ENCODE assay signal across 9 cellular contexts in genomic region chr14:61524211-61524806, GRCh38.
A peak's percentile ranks its signal among the peaks of the same experiment; 100 is the strongest.
DNase-seq lines count a peak whose midpoint lies in the region; ATAC-seq, FAIRE-seq and TF ChIP-seq lines count a peak whose summit lies in the region.
"Had no signal": no experiment of that assay in that cellular context is flagged by ENCODE, and none has a peak within 500 bp of the region (broad histone marks: within the 10 kb centered on the region; RNA-seq: fewer than 3 reads in every experiment).

No MANE protein-coding gene starts in this region.

- H3K36me3 Mint-ChIP-seq in CD8-positive, alpha-beta T cell: peaks cover 84% of the 10 kb centered on the region

- H3K4me3 Mint-ChIP-seq in CD8-positive, alpha-beta T cell: no peak overlapping the region

- no peak for FAIRE-seq in bronchial epithelial cell (lab: Jason Lieb, UNC)

- peaks cover 27% of the 10 kb centered on the region for H3K36me3 ChIP-seq in CD8-positive, alpha-beta T cell (ENCODE audit: insufficient read depth, low read length)
- H3K36me3 ChIP-seq in bronchial epithelial cell (ENCODE audit: control insufficient read depth, insufficient read depth, low read length): no peaks in the 10 kb centered on the region
- H3K36me3 ChIP-seq: cardiac muscle cell had no signal

- CTCF ChIA-PET in CD8-positive, alpha-beta T cell (lab: Charles Lee): interaction anchor here (0.9 to 1.5 kb wide), 4 partner anchors 68 to 206 kb away, joined by 3 to 4 read pairs (median 3); no protein-coding TSS in a partner anchor

- POLR2A ChIA-PET in CD8-positive, alpha-beta T cell (lab: Charles Lee): interaction anchor here (0.7 to 1.3 kb wide), 3 partner anchors 19 to 29 kb away, joined by 3 read pairs; no protein-coding TSS in a partner anchor

- no peak for DNase-seq in CD8-positive, alpha-beta T cell
- DNase-seq in NCI-H1930 (lab: John Stamatoyannopoulos, UW) (peak; percentile 77 to 87), bronchial epithelial cell (ENCODE audit: low read depth) (peak; percentile 87), mucosa of gallbladder (ENCODE audit: low spot score) (peak; percentile 74), cerebellar nuclear complex (lab: John Stamatoyannopoulos, UW) (no peak), Kasumi-1 (lab: John Stamatoyannopoulos, UW) (no peak), NCI-H1694 treated with DMSO at 0.1 percent for 48 hours (lab: John Stamatoyannopoulos, UW) (no peak)

- no peaks in the 10 kb centered on the region for H3K9me3 ChIP-seq in CD8-positive, alpha-beta T cell (ENCODE audit: low read length)

- H3K27ac ChIP-seq in CD8-positive, alpha-beta T cell (ENCODE audit: low read depth, low read length): peak overlapping the region; percentile 13

- ATAC-seq in CD8-positive, alpha-beta T cell: no peak
- no peak for ATAC-seq in GM19023 (IDR thresholded peaks at IDR 0.05; ENCODE audit: unreplicated experiment)

- no peaks in the 10 kb centered on the region for H3K27me3 Mint-ChIP-seq in CD8-positive, alpha-beta T cell (ENCODE audit: low read depth)

- intact Hi-C loops in CD8-positive, alpha-beta T cell (cut with DNase I, micrococcal nuclease): loop anchor here in 1 of 2 experiments (2.0 kb wide), 1 partner anchor 16 kb away; no protein-coding TSS in a partner anchor

- H3K9me3 Mint-ChIP-seq in CD8-positive, alpha-beta T cell: no peaks in the 10 kb centered on the region

- H3K4me1 Mint-ChIP-seq in CD8-positive, alpha-beta T cell (ENCODE audit: low read depth): peaks cover 81% of the 10 kb centered on the region

- H3K4me3 ChIP-seq in CD8-positive, alpha-beta T cell (ENCODE audit: low read depth, low read length): no peak overlapping the region
- H3K4me3 ChIP-seq in bronchial epithelial cell (ENCODE audit: low read depth, low read length): no peak overlapping the region
- H3K4me3 ChIP-seq: cardiac muscle cell had no signal

- peaks cover 44% of the 10 kb centered on the region for H3K4me1 ChIP-seq in CD8-positive, alpha-beta T cell (ENCODE audit: insufficient read depth, low read length)

- peak overlapping the region; percentile 84 for H3K27ac Mint-ChIP-seq in CD8-positive, alpha-beta T cell

- TF ChIP-seq CTCF in CD8-positive, alpha-beta T cell (IDR thresholded peaks at IDR 0.05): no peak
- no peak for TF ChIP-seq CTCF in bronchial epithelial cell (IDR thresholded peaks at IDR 0.05; ENCODE audit: insufficient read depth, low read length, severe bottlenecking)

- H3K27me3 ChIP-seq in CD8-positive, alpha-beta T cell (ENCODE audit: insufficient read depth, low read length): no peaks in the 10 kb centered on the region
- no peaks in the 10 kb centered on the region for H3K27me3 ChIP-seq in bronchial epithelial cell (ENCODE audit: control insufficient read depth, insufficient read depth, low read length)
- H3K27me3 ChIP-seq: cardiac muscle cell had no signal

Comparison
In these comparisons a context has a peak if more than half of its experiments do, and no peak if none do; other contexts are left out.
1. DNase-seq: peak in NCI-H1930 (2 of 2), bronchial epithelial cell (single experiment) and mucosa of gallbladder (single experiment); none in CD8-positive, alpha-beta T cell (0 of 7), cerebellar nuclear complex (0 of 2), Kasumi-1 (0 of 2) and NCI-H1694 treated with DMSO at 0.1 percent for 48 hours (single experiment).